In genomic region chr2:479505-480161, GRCh38 we compare ENCODE assay signal across 22 cellular contexts.
DNase-seq lines count a peak whose midpoint lies in the region; ATAC-seq, FAIRE-seq and TF ChIP-seq lines count a peak whose summit lies in the region.
"Had no signal": no experiment of that assay in that cellular context is flagged by ENCODE, and none has a peak within 500 bp of the region (broad histone marks: within the 10 kb centered on the region; RNA-seq: fewer than 3 reads in every experiment).

No MANE protein-coding gene starts in this region.

- no peak overlapping the region for H2BK15ac ChIP-seq in H1 (ENCODE audit: low read length)

- no peak overlapping the region for H2AK5ac ChIP-seq in H1 (ENCODE audit: low read depth, low read length)

- no peak overlapping the region for H3K4ac ChIP-seq in H1 (replicated peaks; ENCODE audit: insufficient read length, low read depth, low read length)

- no peaks in the 10 kb centered on the region for H4K20me1 ChIP-seq in H1 (replicated peaks in 1 of 2; ENCODE audit: control insufficient read depth in 1 of 2, insufficient read depth in 2 of 2, low read length in 2 of 2)

- no peak overlapping the region for H2BK5ac ChIP-seq in H1 (ENCODE audit: low read depth, low read length)

- H3K56ac ChIP-seq in H1 (replicated peaks; ENCODE audit: insufficient read length, low read depth, low read length), result no peak overlapping the region

- H3K27ac ChIP-seq in H1 (ENCODE audit: low read depth, low read length) (no peak overlapping the region), lower lobe of right lung (no peak overlapping the region), small intestine (ENCODE audit: low read depth in 1 of 2, low read length in 1 of 2) (no peak overlapping the region), WERI-Rb-1 (no peak overlapping the region)
- H3K27ac ChIP-seq: 22Rv1, dorsolateral prefrontal cortex, epithelial cell of prostate, HL-60, uterus had no signal

- CTCF ChIA-PET in H1 (lab: Charles Lee; ENCODE audit: partially characterized antibody), result interaction anchor here (1.8 to 2.0 kb wide), 2 partner anchors 9 to 21 kb away, joined by 7 to 8 read pairs; no protein-coding TSS in a partner anchor

- DNase-seq in DMS79 treated with DMSO at 0.1 percent for 48 hours (lab: John Stamatoyannopoulos, UW) (peak; percentile 22), DMS79 (lab: John Stamatoyannopoulos, UW) (no peak), H1 (ENCODE audit: low read depth in 1 of 2, low spot score in 2 of 2) (no peak), lower lobe of right lung (no peak), small intestine (peak; percentile 63), WERI-Rb-1 (no peak), NCI-H2196 (lab: John Stamatoyannopoulos, UW; ENCODE audit: unreplicated experiment) (no peak), T-helper 2 cell (no peak)
- DNase-seq: activated CD4-positive, alpha-beta T cell treated with anti-CD3 and anti-CD28 coated beads, Interleukin-2, amount 50 U/mL, for 48 hours; activated T-cell treated with anti-CD3 and anti-CD28 coated beads for 4 hours; amniotic stem cell; caudate nucleus; dorsolateral prefrontal cortex; foreskin melanocyte; NCI-H1417 treated with DMSO at 0.1 percent for 48 hours; NCI-H226; stimulated activated CD4-positive, alpha-beta T cell treated with anti-CD3 and anti-CD28 coated beads, Interleukin-15, amount 100 ng/mL, for 24 hours; T-helper 17 cell; uterus had no signal

- H2BK12ac ChIP-seq in H1 (ENCODE audit: low read depth, low read length), result no peak overlapping the region

- no peak for TF ChIP-seq POLR2A in H1 (IDR thresholded peaks at IDR 0.05; ENCODE audit: control extremely low read depth in 1 of 2, low read depth in 2 of 2, low read length in 2 of 2)

- no peak overlapping the region for H2BK20ac ChIP-seq in H1 (ENCODE audit: low read length)

- no peaks in the 10 kb centered on the region; a peak in 1 of 7 replicates for H3K4me1 ChIP-seq in H1 (replicated peaks in 1 of 4; ENCODE audit: control insufficient read depth in 3 of 4, insufficient read depth in 4 of 4, low read length in 3 of 4)
- H3K4me1 ChIP-seq in lower lobe of right lung, result no peaks in the 10 kb centered on the region
- peaks cover 0 to 2% of the 10 kb centered on the region in 2 donors for H3K4me1 ChIP-seq in small intestine (ENCODE audit: control insufficient read depth in 2 of 2, insufficient read depth in 1 of 2, low read depth in 1 of 2, low read length in 1 of 2)
- H3K4me1 ChIP-seq: uterus had no signal

- H4K91ac ChIP-seq in H1 (replicated peaks; ENCODE audit: insufficient read length, low read length), result no peak overlapping the region

- POLR2A ChIA-PET in H1 (lab: Charles Lee; ENCODE audit: partially characterized antibody), result interaction anchor here (1.2 to 1.4 kb wide), 2 partner anchors 11 to 63 kb away, joined by 3 to 4 read pairs; no protein-coding TSS in a partner anchor

- no peak overlapping the region for H3K18ac ChIP-seq in H1 (ENCODE audit: extremely low read depth, low read length)

- no peak overlapping the region for H3K4me2 ChIP-seq in H1 (ENCODE audit: insufficient read depth in 1 of 2, low read depth in 2 of 2, low read length in 2 of 2)

- H3K27me3 ChIP-seq in H1 (replicated peaks in 1 of 4; ENCODE audit: control insufficient read depth in 3 of 4, extremely low read depth in 1 of 4, insufficient read depth in 3 of 4, low read length in 3 of 4) (no peaks in the 10 kb centered on the region), lower lobe of right lung (ENCODE audit: low read depth) (no peaks in the 10 kb centered on the region), small intestine (ENCODE audit: control insufficient read depth in 2 of 2, insufficient read depth in 2 of 2, low read length in 2 of 2) (no peaks in the 10 kb centered on the region), WERI-Rb-1 (ENCODE audit: insufficient read depth, low read depth, severe bottlenecking) (no peaks in the 10 kb centered on the region)
- H3K27me3 ChIP-seq: dorsolateral prefrontal cortex, uterus had no signal

- H3K36me3 ChIP-seq in H1 (ENCODE audit: control insufficient read depth in 2 of 4, insufficient read depth in 4 of 4, low read length in 3 of 4), result no peaks in the 10 kb centered on the region
- no peaks in the 10 kb centered on the region for H3K36me3 ChIP-seq in lower lobe of right lung
- no peaks in the 10 kb centered on the region for H3K36me3 ChIP-seq in small intestine (ENCODE audit: control insufficient read depth in 2 of 2, insufficient read depth in 2 of 2, low read length in 2 of 2)
- H3K36me3 ChIP-seq in WERI-Rb-1, result no peaks in the 10 kb centered on the region
- H3K36me3 ChIP-seq: uterus had no signal

- no peaks in the 10 kb centered on the region for H3K23me2 ChIP-seq in H1 (ENCODE audit: low read depth, low read length)

- FAIRE-seq in H1 (lab: Jason Lieb, UNC) (no peak), small intestine (lab: Jason Lieb, UNC) (no peak)

- H3K4me3 ChIP-seq in H1 (ENCODE audit: extremely low read depth in 1 of 4, insufficient read depth in 2 of 4, low read depth in 3 of 4, low read length in 4 of 4) (no peak overlapping the region), lower lobe of right lung (no peak overlapping the region), small intestine (ENCODE audit: low read depth in 1 of 2, low read length in 2 of 2) (peak overlapping the region in 1 of 2 donors; percentile 33), WERI-Rb-1 (ENCODE audit: low read depth, low read length) (no peak overlapping the region)
- H3K4me3 ChIP-seq: dorsolateral prefrontal cortex, uterus had no signal

- no peak for TF ChIP-seq RAD21 in H1 (IDR thresholded peaks at IDR 0.05 in 1 of 2, conservative IDR thresholded peaks at IDR 0.05 in 1 of 2; ENCODE audit: low read depth in 2 of 2, low read length in 2 of 2)

- no peaks in the 10 kb centered on the region for H3K9me3 ChIP-seq in H1 (ENCODE audit: insufficient read depth in 2 of 2, low read depth in 1 of 2, low read length in 1 of 2)
- no peaks in the 10 kb centered on the region for H3K9me3 ChIP-seq in lower lobe of right lung
- H3K9me3 ChIP-seq in small intestine (ENCODE audit: control insufficient read depth, low read depth), result no peaks in the 10 kb centered on the region
- H3K9me3 ChIP-seq in WERI-Rb-1 (ENCODE audit: severe bottlenecking), result no peaks in the 10 kb centered on the region
- H3K9me3 ChIP-seq: uterus had no signal

- H2AFZ ChIP-seq in H1 (ENCODE audit: low read length), result 0 out of 2 replicates have a peak overlapping the region, but pooled peaks have one; percentile 0

- no peak overlapping the region for H4K5ac ChIP-seq in H1 (ENCODE audit: insufficient read length, low read depth, low read length)

- no peak overlapping the region for H3K14ac ChIP-seq in H1 (ENCODE audit: insufficient read length)

- H3K79me2 ChIP-seq in H1 (ENCODE audit: control insufficient read depth in 1 of 2, insufficient read depth in 2 of 2, low read length in 2 of 2), result no peaks in the 10 kb centered on the region

- no peak overlapping the region for H2BK120ac ChIP-seq in H1 (replicated peaks; ENCODE audit: low read depth, low read length)

- no peak overlapping the region for H3K23ac ChIP-seq in H1 (ENCODE audit: insufficient read length)

- ATAC-seq in lower lobe of right lung, result peak; percentile 70 to 85
- ATAC-seq: T-helper 17 cell had no signal

- no peak overlapping the region for H4K8ac ChIP-seq in H1 (ENCODE audit: extremely low read depth, insufficient read depth, low read length)

- no peak overlapping the region for H3K9ac ChIP-seq in H1 (replicated peaks in 1 of 4; ENCODE audit: extremely low read depth in 1 of 4, low read depth in 3 of 4, low read length in 3 of 4)

- 89% methylated on average over 13 of the region's 13 CpGs; no CpG with 5 or more reads in 1 of the 2 experiments for WGBS in H1 (ENCODE audit: extremely low coverage in 1 of 2, insufficient coverage in 1 of 2, insufficient read length in 1 of 2, insufficient replicate concordance in 2 of 2, low coverage in 1 of 2, low lambda C conversion rate in 2 of 2, missing lambda C conversion rate in 1 of 2), 2 experiments
- WGBS in small intestine, 3 donors, result 15 to 47% (median 25%) methylated on average over 13 of the region's 13 CpGs

- no peak for TF ChIP-seq EP300 in H1 (IDR thresholded peaks at IDR 0.05; ENCODE audit: borderline replicate concordance in 1 of 2, low read depth in 2 of 2, low read length in 2 of 2)

- no peaks in the 10 kb centered on the region for H3K79me1 ChIP-seq in H1 (ENCODE audit: low read depth, low read length)

- intact Hi-C loops in lower lobe of right lung (cut with DNase I), result no loop called here

- no peak for TF ChIP-seq CTCF in H1 (IDR thresholded peaks at IDR 0.05; ENCODE audit: control extremely low read depth in 1 of 3, insufficient read depth in 1 of 3, low read depth in 1 of 3, low read length in 3 of 3)
- no peak for TF ChIP-seq CTCF in lower lobe of right lung (IDR thresholded peaks at IDR 0.05)
- no peak for TF ChIP-seq CTCF in WERI-Rb-1 (IDR thresholded peaks at IDR 0.05; ENCODE audit: low read depth, low read length)

TF ChIP-seq in H1, 55 proteins besides CTCF, POLR2A, EP300 and RAD21:
- TF ChIP-seq CREB1 (IDR thresholded peaks at IDR 0.05) (no peak), CTBP2 (IDR thresholded peaks at IDR 0.05; ENCODE audit: borderline replicate concordance, insufficient read depth, insufficient read length, low read length) (no peak), CHD2 (IDR thresholded peaks at IDR 0.05; ENCODE audit: low read length) (no peak), SIRT6 (IDR thresholded peaks at IDR 0.05; ENCODE audit: low read length) (no peak), EZH2 (IDR thresholded peaks at IDR 0.05; ENCODE audit: low read depth, low read length, severe bottlenecking) (no peak), NANOG (IDR thresholded peaks at IDR 0.05; ENCODE audit: insufficient read depth, low read depth, low read length, poor library complexity, severe bottlenecking) (no peak), FOSL1 (IDR thresholded peaks at IDR 0.05; ENCODE audit: insufficient read depth, low read depth, low read length) (no peak), MAX (IDR thresholded peaks at IDR 0.05) (no peak)
- TF ChIP-seq, protein P1, sequence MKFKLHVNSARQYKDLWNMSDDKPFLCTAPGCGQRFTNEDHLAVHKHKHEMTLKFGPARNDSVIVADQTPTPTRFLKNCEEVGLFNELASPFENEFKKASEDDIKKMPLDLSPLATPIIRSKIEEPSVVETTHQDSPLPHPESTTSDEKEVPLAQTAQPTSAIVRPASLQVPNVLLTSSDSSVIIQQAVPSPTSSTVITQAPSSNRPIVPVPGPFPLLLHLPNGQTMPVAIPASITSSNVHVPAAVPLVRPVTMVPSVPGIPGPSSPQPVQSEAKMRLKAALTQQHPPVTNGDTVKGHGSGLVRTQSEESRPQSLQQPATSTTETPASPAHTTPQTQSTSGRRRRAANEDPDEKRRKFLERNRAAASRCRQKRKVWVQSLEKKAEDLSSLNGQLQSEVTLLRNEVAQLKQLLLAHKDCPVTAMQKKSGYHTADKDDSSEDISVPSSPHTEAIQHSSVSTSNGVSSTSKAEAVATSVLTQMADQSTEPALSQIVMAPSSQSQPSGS (IDR thresholded peaks at IDR 0.05; ENCODE audit: low read length), result no peak

Comparison
In these comparisons a context has a peak if more than half of its experiments do, and no peak if none do; other contexts are left out.
1. DNase-seq: peak in DMS79 treated with DMSO at 0.1 percent for 48 hours (single experiment) and small intestine (single experiment); none in DMS79 (single experiment), H1 (0 of 2), lower lobe of right lung (single experiment), WERI-Rb-1 (single experiment), NCI-H2196 (single experiment) and T-helper 2 cell (0 of 5).